In genomic region chr1:206374714-206375113, GRCh38 we compare ENCODE assay signal across 7 cellular contexts.
DNase-seq lines count a peak whose midpoint lies in the region; ATAC-seq and TF ChIP-seq lines count a peak whose summit lies in the region.
"Not testable (repeated sequence)": the region's sequence is repeated elsewhere in the genome, so short reads cannot be mapped to it uniquely, and the experiment has no call there.

No MANE protein-coding gene starts in this region.

- peak; percentile 87 for ATAC-seq in SK-N-SH treated with all-trans-retinoic acid at 6 μM for 48 hours
- peak; percentile 41 for ATAC-seq in gastroesophageal sphincter
- ATAC-seq in left ventricle myocardium superior, result peak; percentile 75
- peak; percentile 77 for ATAC-seq in lung (ENCODE audit: insufficient read depth, low FRiP score)
- peak; percentile 24 for ATAC-seq in omental fat pad (ENCODE audit: low FRiP score)

- TF ChIP-seq CTCF in CD14-positive monocyte (IDR thresholded peaks at IDR 0.05); gastroesophageal sphincter (IDR thresholded peaks at IDR 0.05); lung (IDR thresholded peaks at IDR 0.05; ENCODE audit: control extremely low read depth, extremely low read depth); omental fat pad (IDR thresholded peaks at IDR 0.05); type B pancreatic cell (conservative IDR thresholded peaks at IDR 0.05): not testable (repeated sequence)

- WGBS in gastroesophageal sphincter (ENCODE audit: low coverage in 1 of 2), 2 donors, result no CpG with 5 or more reads among the region's 5 CpGs
- WGBS in lung, 2 donors, result no CpG with 5 or more reads among the region's 5 CpGs

- not testable (repeated sequence) for H3K4me1 ChIP-seq in gastroesophageal sphincter; lung (ENCODE audit: control insufficient read depth in 2 of 2, insufficient read depth in 2 of 2, low read length in 2 of 2)

- not testable (repeated sequence) for H3K36me3 Mint-ChIP-seq in CD14-positive monocyte, type B pancreatic cell

- not testable (repeated sequence) for TF ChIP-seq EP300 in gastroesophageal sphincter (IDR thresholded peaks at IDR 0.05)

- not testable (repeated sequence) for H3K27me3 Mint-ChIP-seq in CD14-positive monocyte (ENCODE audit: low read depth in 3 of 3); type B pancreatic cell

- DNase-seq in CD14-positive monocyte (ENCODE audit: low spot score); left ventricle myocardium superior; lung (ENCODE audit: low spot score); omental fat pad (ENCODE audit: low spot score); type B pancreatic cell (ENCODE audit: extremely low spot score, unreplicated experiment): not testable (repeated sequence)

- H3K4me3 ChIP-seq in gastroesophageal sphincter, lung: not testable (repeated sequence)

- not testable (repeated sequence) for H3K27me3 ChIP-seq in gastroesophageal sphincter; lung (ENCODE audit: control insufficient read depth, insufficient read depth)

- TF ChIP-seq POLR2A in gastroesophageal sphincter (IDR thresholded peaks at IDR 0.05), result not testable (repeated sequence)

- H3K4me1 Mint-ChIP-seq in CD14-positive monocyte, result peaks cover 15% of the 10 kb centered on the region
- H3K4me1 Mint-ChIP-seq in type B pancreatic cell (ENCODE audit: unreplicated experiment), result not testable (repeated sequence)

- not testable (repeated sequence) for H3K27ac ChIP-seq in gastroesophageal sphincter; lung (ENCODE audit: low read depth in 1 of 2, low read length in 1 of 2)

- H3K36me3 ChIP-seq in gastroesophageal sphincter; lung (ENCODE audit: control insufficient read depth in 2 of 2, insufficient read depth in 2 of 2, low read length in 2 of 2): not testable (repeated sequence)

- H3K4me3 Mint-ChIP-seq in CD14-positive monocyte, type B pancreatic cell: not testable (repeated sequence)

- peaks cover 0 to 10% (median 4%) of the 10 kb centered on the region in 7 donors for H3K9me3 Mint-ChIP-seq in CD14-positive monocyte
- not testable (repeated sequence) for H3K9me3 Mint-ChIP-seq in type B pancreatic cell

- peak overlapping the region; percentile 81 to 95 (median 93) for H3K27ac Mint-ChIP-seq in CD14-positive monocyte
- H3K27ac Mint-ChIP-seq in type B pancreatic cell, result peak overlapping the region; percentile 57

- intact Hi-C loops in CD14-positive monocyte (cut with micrococcal nuclease); left ventricle myocardium superior (cut with micrococcal nuclease): not testable (repeated sequence)

- not testable (repeated sequence) for H3K9me3 ChIP-seq in gastroesophageal sphincter; lung (ENCODE audit: control insufficient read depth in 2 of 2, insufficient read depth in 1 of 2, low read length in 1 of 2)

Comparison
In these comparisons a context has a peak if more than half of its experiments do, and no peak if none do; other contexts are left out.
1. ATAC-seq: peak in every context shown above with its lines; median percentile 87 in SK-N-SH treated with all-trans-retinoic acid at 6 μM for 48 hours; 77 in lung; 75 in left ventricle myocardium superior; 41 in gastroesophageal sphincter; 24 in omental fat pad.